1 cellular context compared by ENCODE assay signal in genomic region chr4:2843023-2843908, GRCh38.
A peak's percentile ranks its signal among the peaks of the same experiment; 100 is the strongest.
TF ChIP-seq lines count a peak whose summit lies in the region.

TSS of gene ADD1 (plus strand) at chr4:2843844. CDS start at chr4:2875916, 32,072 bp downstream.

TF ChIP-seq in HepG2, 621 proteins besides CTCF, POLR2A, EP300 and RAD21 (continued from another document and continues in another):
- TF ChIP-seq, protein P1, sequence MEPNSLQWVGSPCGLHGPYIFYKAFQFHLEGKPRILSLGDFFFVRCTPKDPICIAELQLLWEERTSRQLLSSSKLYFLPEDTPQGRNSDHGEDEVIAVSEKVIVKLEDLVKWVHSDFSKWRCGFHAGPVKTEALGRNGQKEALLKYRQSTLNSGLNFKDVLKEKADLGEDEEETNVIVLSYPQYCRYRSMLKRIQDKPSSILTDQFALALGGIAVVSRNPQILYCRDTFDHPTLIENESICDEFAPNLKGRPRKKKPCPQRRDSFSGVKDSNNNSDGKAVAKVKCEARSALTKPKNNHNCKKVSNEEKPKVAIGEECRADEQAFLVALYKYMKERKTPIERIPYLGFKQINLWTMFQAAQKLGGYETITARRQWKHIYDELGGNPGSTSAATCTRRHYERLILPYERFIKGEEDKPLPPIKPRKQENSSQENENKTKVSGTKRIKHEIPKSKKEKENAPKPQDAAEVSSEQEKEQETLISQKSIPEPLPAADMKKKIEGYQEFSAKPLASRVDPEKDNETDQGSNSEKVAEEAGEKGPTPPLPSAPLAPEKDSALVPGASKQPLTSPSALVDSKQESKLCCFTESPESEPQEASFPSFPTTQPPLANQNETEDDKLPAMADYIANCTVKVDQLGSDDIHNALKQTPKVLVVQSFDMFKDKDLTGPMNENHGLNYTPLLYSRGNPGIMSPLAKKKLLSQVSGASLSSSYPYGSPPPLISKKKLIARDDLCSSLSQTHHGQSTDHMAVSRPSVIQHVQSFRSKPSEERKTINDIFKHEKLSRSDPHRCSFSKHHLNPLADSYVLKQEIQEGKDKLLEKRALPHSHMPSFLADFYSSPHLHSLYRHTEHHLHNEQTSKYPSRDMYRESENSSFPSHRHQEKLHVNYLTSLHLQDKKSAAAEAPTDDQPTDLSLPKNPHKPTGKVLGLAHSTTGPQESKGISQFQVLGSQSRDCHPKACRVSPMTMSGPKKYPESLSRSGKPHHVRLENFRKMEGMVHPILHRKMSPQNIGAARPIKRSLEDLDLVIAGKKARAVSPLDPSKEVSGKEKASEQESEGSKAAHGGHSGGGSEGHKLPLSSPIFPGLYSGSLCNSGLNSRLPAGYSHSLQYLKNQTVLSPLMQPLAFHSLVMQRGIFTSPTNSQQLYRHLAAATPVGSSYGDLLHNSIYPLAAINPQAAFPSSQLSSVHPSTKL (CRISPR knock-in tag; IDR thresholded peaks at IDR 0.05), result peak; percentile 39; the same call in 1 of the 2 replicates
- TF ChIP-seq SMARCE1 (IDR thresholded peaks at IDR 0.05; ENCODE audit: borderline replicate concordance), result no peak
- no peak for TF ChIP-seq SRSF9 (IDR thresholded peaks at IDR 0.05; ENCODE audit: borderline replicate concordance, insufficient read depth, low read depth, low read length, poor library complexity, severe bottlenecking)
- TF ChIP-seq, protein P2, sequence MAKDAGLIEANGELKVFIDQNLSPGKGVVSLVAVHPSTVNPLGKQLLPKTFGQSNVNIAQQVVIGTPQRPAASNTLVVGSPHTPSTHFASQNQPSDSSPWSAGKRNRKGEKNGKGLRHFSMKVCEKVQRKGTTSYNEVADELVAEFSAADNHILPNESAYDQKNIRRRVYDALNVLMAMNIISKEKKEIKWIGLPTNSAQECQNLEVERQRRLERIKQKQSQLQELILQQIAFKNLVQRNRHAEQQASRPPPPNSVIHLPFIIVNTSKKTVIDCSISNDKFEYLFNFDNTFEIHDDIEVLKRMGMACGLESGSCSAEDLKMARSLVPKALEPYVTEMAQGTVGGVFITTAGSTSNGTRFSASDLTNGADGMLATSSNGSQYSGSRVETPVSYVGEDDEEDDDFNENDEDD (CRISPR knock-in tag; IDR thresholded peaks at IDR 0.05; ENCODE audit: borderline replicate concordance), result peak; percentile 64; the same call in 1 of the 2 replicates
- no peak for TF ChIP-seq ZNF101 (CRISPR knock-in tag; IDR thresholded peaks at IDR 0.05; ENCODE audit: borderline replicate concordance, low read depth)
- TF ChIP-seq NCOA5 (CRISPR knock-in tag; IDR thresholded peaks at IDR 0.05), result no peak
- TF ChIP-seq, protein P3, sequence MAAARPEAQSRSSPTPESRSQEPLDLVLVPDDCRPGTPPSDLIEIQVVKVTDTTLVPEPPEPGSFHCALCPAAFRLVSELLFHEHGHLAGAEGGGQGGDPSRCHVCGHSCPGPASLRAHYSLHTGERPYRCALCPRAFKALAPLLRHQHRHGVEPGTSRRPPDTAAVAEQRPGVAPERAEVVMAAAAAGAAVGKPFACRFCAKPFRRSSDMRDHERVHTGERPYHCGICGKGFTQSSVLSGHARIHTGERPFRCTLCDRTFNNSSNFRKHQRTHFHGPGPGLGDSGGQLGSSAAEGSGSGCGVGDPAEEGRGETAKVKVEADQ (CRISPR knock-in tag; IDR thresholded peaks at IDR 0.05; ENCODE audit: borderline replicate concordance), result peak; percentile 64
- TF ChIP-seq THRA (CRISPR knock-in tag; IDR thresholded peaks at IDR 0.05; ENCODE audit: borderline replicate concordance), result peak; percentile 53
- no peak for TF ChIP-seq ZNF382 (CRISPR knock-in tag; IDR thresholded peaks at IDR 0.05; ENCODE audit: borderline replicate concordance)
- TF ChIP-seq ZBTB2 (CRISPR knock-in tag; IDR thresholded peaks at IDR 0.05; ENCODE audit: low read depth), result peak; percentile 64
- TF ChIP-seq, protein P4, sequence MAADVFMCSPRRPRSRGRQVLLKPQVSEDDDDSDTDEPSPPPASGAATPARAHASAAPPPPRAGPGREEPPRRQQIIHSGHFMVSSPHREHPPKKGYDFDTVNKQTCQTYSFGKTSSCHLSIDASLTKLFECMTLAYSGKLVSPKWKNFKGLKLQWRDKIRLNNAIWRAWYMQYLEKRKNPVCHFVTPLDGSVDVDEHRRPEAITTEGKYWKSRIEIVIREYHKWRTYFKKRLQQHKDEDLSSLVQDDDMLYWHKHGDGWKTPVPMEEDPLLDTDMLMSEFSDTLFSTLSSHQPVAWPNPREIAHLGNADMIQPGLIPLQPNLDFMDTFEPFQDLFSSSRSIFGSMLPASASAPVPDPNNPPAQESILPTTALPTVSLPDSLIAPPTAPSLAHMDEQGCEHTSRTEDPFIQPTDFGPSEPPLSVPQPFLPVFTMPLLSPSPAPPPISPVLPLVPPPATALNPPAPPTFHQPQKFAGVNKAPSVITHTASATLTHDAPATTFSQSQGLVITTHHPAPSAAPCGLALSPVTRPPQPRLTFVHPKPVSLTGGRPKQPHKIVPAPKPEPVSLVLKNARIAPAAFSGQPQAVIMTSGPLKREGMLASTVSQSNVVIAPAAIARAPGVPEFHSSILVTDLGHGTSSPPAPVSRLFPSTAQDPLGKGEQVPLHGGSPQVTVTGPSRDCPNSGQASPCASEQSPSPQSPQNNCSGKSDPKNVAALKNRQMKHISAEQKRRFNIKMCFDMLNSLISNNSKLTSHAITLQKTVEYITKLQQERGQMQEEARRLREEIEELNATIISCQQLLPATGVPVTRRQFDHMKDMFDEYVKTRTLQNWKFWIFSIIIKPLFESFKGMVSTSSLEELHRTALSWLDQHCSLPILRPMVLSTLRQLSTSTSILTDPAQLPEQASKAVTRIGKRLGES (CRISPR knock-in tag; IDR thresholded peaks at IDR 0.05; ENCODE audit: borderline replicate concordance), result no peak
- TF ChIP-seq EED (CRISPR knock-in tag; IDR thresholded peaks at IDR 0.05), result peak; percentile 29; the same call in 1 of the 2 replicates
- TF ChIP-seq ZNF205 (CRISPR knock-in tag; IDR thresholded peaks at IDR 0.05), result peak; percentile 16; the same call in 1 of the 2 replicates
- no peak for TF ChIP-seq BHLHE40 (IDR thresholded peaks at IDR 0.05; ENCODE audit: low read length)
- TF ChIP-seq NR0B2 (CRISPR knock-in tag; IDR thresholded peaks at IDR 0.05), result no peak
- no peak for TF ChIP-seq ZNF260 (CRISPR knock-in tag; IDR thresholded peaks at IDR 0.05; ENCODE audit: borderline replicate concordance, low read depth)
- TF ChIP-seq ZNF282 (IDR thresholded peaks at IDR 0.05; ENCODE audit: partially characterized antibody), result no peak
- TF ChIP-seq DMTF1 (CRISPR knock-in tag; IDR thresholded peaks at IDR 0.05), result no peak
- no peak for TF ChIP-seq ZBTB42 (CRISPR knock-in tag; IDR thresholded peaks at IDR 0.05)
- TF ChIP-seq ZNF740 (CRISPR knock-in tag; IDR thresholded peaks at IDR 0.05), result no peak
- TF ChIP-seq NONO (IDR thresholded peaks at IDR 0.05), result no peak
- TF ChIP-seq NONO (CRISPR knock-in tag; conservative IDR thresholded peaks at IDR 0.05), result peak; percentile 74; the same call in 1 of the 2 replicates
- no peak for TF ChIP-seq STAT5B (CRISPR knock-in tag; IDR thresholded peaks at IDR 0.05)
- TF ChIP-seq PAX8 (CRISPR knock-in tag; IDR thresholded peaks at IDR 0.05; ENCODE audit: borderline replicate concordance), result no peak
- TF ChIP-seq PCBP2 (optimal IDR thresholded peaks at IDR 0.05; ENCODE audit: low read depth, low read length, poor library complexity, severe bottlenecking), result no peak
- no peak for TF ChIP-seq HNF4G (IDR thresholded peaks at IDR 0.05; ENCODE audit: borderline replicate concordance, low read depth, low read length)
- peak; percentile 59; the same call in 1 of the 2 replicates for TF ChIP-seq HNF4G (CRISPR knock-in tag; IDR thresholded peaks at IDR 0.05; ENCODE audit: borderline replicate concordance, low read depth)
- no peak; the same call in 1 of the 2 replicates for TF ChIP-seq NFE2L1 (CRISPR knock-in tag; IDR thresholded peaks at IDR 0.05; ENCODE audit: borderline replicate concordance)
- peak; percentile 99 for TF ChIP-seq HMGXB3 (CRISPR knock-in tag; IDR thresholded peaks at IDR 0.05; ENCODE audit: borderline replicate concordance)
- peak; percentile 32; the same call in 1 of the 2 replicates for TF ChIP-seq ZSCAN21 (CRISPR knock-in tag; IDR thresholded peaks at IDR 0.05; ENCODE audit: borderline replicate concordance)
- 0 out of 2 replicates have a peak, but pooled peaks have one; percentile 56 for TF ChIP-seq ZNF749 (CRISPR knock-in tag; IDR thresholded peaks at IDR 0.05; ENCODE audit: borderline replicate concordance)
